Comparison of ENCODE assay signal across 16 cellular contexts in genomic region chr10:69814251-69814650, GRCh38. TPM values are rescaled to one million over a fixed set of nuclear protein-coding genes. Genes with fewer than 3 reads are reported as not detected.
"Had no signal": no experiment of that assay in that cellular context is flagged by ENCODE, and none has a peak within 500 bp of the region (broad histone marks: within the 10 kb centered on the region; RNA-seq: fewer than 3 reads in every experiment).

No MANE protein-coding gene starts in this region.

- H3K4me1 ChIP-seq: parathyroid adenoma, prostate gland, vagina had no signal

- H3K36me3 ChIP-seq: heart left ventricle, prostate gland, spleen, tibial nerve, upper lobe of right lung, vagina had no signal

- H3K9ac ChIP-seq: parathyroid adenoma had no signal

- H2AFZ ChIP-seq: parathyroid adenoma had no signal

- H3K4me3 ChIP-seq: heart left ventricle, prostate gland, spleen, tibial nerve, upper lobe of right lung, vagina had no signal

- H3K27me3 ChIP-seq: heart left ventricle, spleen, tibial nerve, upper lobe of right lung, vagina had no signal

- DNase-seq: effector CD4-positive, alpha-beta T cell; heart left ventricle; hypothalamus; kidney glomerular epithelial cell; mesendoderm; naive B cell; retina; spleen; stimulated activated CD4-positive, alpha-beta T cell treated with anti-CD3 and anti-CD28 coated beads, Interleukin-15, amount 100 ng/mL, for 24 hours; stimulated activated CD4-positive, alpha-beta T cell treated with anti-CD3 and anti-CD28 coated beads, Interleukin-1b, Interleukin-23, amount 100 ng/mL, for 48 hours; stimulated activated CD4-positive, alpha-beta T cell treated with anti-CD3 and anti-CD28 coated beads, Interleukin-4, amount 100 ng/mL, for 24 hours; upper lobe of right lung had no signal

- H3K9me3 ChIP-seq: heart left ventricle, prostate gland, spleen, tibial nerve, upper lobe of right lung, vagina had no signal

- H3K27ac ChIP-seq: heart left ventricle, parathyroid adenoma, prostate gland, spleen, tibial nerve, upper lobe of right lung, vagina had no signal

RNA-seq across cellular contexts. Expression of gene COL13A1, which starts 12.5 kb away (rescaled TPM):
- total RNA-seq: vagina had no signal
